ENCODE assay signal across 8 cellular contexts in the genomic region with DNA sequence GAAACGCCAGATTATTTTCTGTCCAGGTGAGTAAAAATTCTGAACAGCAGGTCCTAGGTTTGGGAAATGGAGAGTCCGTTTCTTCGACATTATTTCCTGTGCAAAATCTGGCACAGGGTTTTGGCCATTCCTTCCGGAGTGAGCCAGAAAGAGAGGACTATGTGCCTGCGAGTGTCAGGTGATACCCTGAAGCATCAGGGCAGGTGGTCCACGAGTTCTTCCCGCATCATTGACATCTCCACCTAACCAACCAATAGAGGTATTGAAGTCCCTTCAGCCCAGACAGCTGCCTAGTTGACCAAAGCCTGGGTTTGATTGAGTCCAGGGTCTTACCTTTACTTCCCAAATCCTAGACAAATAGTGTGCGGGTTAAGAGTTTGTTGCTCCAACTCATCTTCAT. TPM values are rescaled to one million over a fixed set of nuclear protein-coding genes. Genes with fewer than 3 reads are reported as not detected.
DNase-seq lines count a peak whose midpoint lies in the region; TF ChIP-seq lines count a peak whose summit lies in the region.

No MANE protein-coding gene starts in this region.

- peaks cover 24% of the 10 kb centered on the region for H3K36me3 ChIP-seq in SJSA1

- H3K9me3 ChIP-seq in SJSA1 (replicated peaks), result no peaks in the 10 kb centered on the region

- no peak overlapping the region for H3K27ac ChIP-seq in SJSA1

- DNase-seq in SJSA1 (ENCODE audit: low read depth in 1 of 2, low spot score in 2 of 2) (no peak), fibroblast of villous mesenchyme (ENCODE audit: low read depth) (no peak), skeletal muscle cell (ENCODE audit: low read depth) (no peak), germinal center (ENCODE audit: low spot score) (no peak), inferior parietal cortex (ENCODE audit: extremely low spot score) (no peak), iPS-NIHi11 (ENCODE audit: low spot score) (no peak)
- no peak for DNase-seq in stimulated activated CD4-positive, alpha-beta T cell treated with anti-CD3 and anti-CD28 coated beads, Interleukin-4, amount 100 ng/mL, for 24 hours

- no peaks in the 10 kb centered on the region for H3K27me3 ChIP-seq in SJSA1 (replicated peaks)

- H3K4me1 ChIP-seq in SJSA1 (replicated peaks), result peaks cover 16% of the 10 kb centered on the region

- TF ChIP-seq CTCF in GM12875 (IDR thresholded peaks at IDR 0.05; ENCODE audit: borderline replicate concordance, insufficient read depth, low read depth, low read length), result no peak
- no peak for TF ChIP-seq CTCF in fibroblast of villous mesenchyme (IDR thresholded peaks at IDR 0.05; ENCODE audit: insufficient read depth, low read depth, low read length)

- H3K4me3 ChIP-seq in GM12875 (ENCODE audit: low read depth, low read length) (peak overlapping the region; percentile 96), SJSA1 (peak overlapping the region; percentile 95), fibroblast of villous mesenchyme (ENCODE audit: low read depth, low read length) (peak overlapping the region; percentile 85), skeletal muscle cell (ENCODE audit: low read depth, low read length) (peak overlapping the region; percentile 80)

RNA-seq across cellular contexts. Expression of gene SNAP29, which starts 0.8 kb away (rescaled TPM):
- total RNA-seq in SJSA1 (2014; rRNA removed; shearing (Covaris generic)), result 10.4 and 17.2 TPM in 2 replicates
- total RNA-seq in fibroblast of villous mesenchyme, result 13.2 and 14.7 TPM in 2 replicates

RNA-seq across cellular contexts. Expression of gene PI4KA, which starts 1.0 kb away (rescaled TPM):
- 24.9 and 29.6 TPM in 2 replicates for total RNA-seq in SJSA1 (2014; rRNA removed; shearing (Covaris generic))
- 65.7 and 73.4 TPM in 2 replicates for total RNA-seq in fibroblast of villous mesenchyme

RNA-seq across cellular contexts. Expression of gene CRKL, which starts 57.6 kb away (rescaled TPM):
- 49.0 and 53.9 TPM in 2 replicates for total RNA-seq in SJSA1 (2014; rRNA removed; shearing (Covaris generic))
- 40.3 and 57.4 TPM in 2 replicates for total RNA-seq in fibroblast of villous mesenchyme
